ENCODE assay signal across 9 cellular contexts in genomic region chr16:4517812-4518211, GRCh38. TPM values are rescaled to one million over a fixed set of nuclear protein-coding genes. Genes with fewer than 3 reads are reported as not detected.
DNase-seq lines count a peak whose midpoint lies in the region; ATAC-seq and TF ChIP-seq lines count a peak whose summit lies in the region.
"Had no signal": no experiment of that assay in that cellular context is flagged by ENCODE, and none has a peak within 500 bp of the region (broad histone marks: within the 10 kb centered on the region; RNA-seq: fewer than 3 reads in every experiment).

No MANE protein-coding gene starts in this region.

- H3K4me3 ChIP-seq in MG63 (no peak overlapping the region), adrenal gland (no peak overlapping the region)
- H3K4me3 ChIP-seq: SJSA1 had no signal

- TF ChIP-seq POLR2A in adrenal gland (IDR thresholded peaks at IDR 0.05): no peak

- no peaks in the 10 kb centered on the region; the same call in 1 of the 2 replicates for H3K36me3 ChIP-seq in MG63
- peaks cover 0 to 7% of the 10 kb centered on the region in 2 donors for H3K36me3 ChIP-seq in adrenal gland (replicated peaks in 1 of 2)

- no peaks in the 10 kb centered on the region for H3K27me3 ChIP-seq in MG63
- H3K27me3 ChIP-seq in adrenal gland: no peaks in the 10 kb centered on the region
- no peaks in the 10 kb centered on the region for H3K27me3 ChIP-seq in layer of hippocampus (ENCODE audit: control insufficient read depth, insufficient read depth, low read length)
- H3K27me3 ChIP-seq: SJSA1 had no signal

- H3K4me1 ChIP-seq in adrenal gland (replicated peaks in 1 of 2): peaks cover 20 to 47% of the 10 kb centered on the region in 2 donors

- ATAC-seq in GM18861 (IDR thresholded peaks at IDR 0.05; ENCODE audit: unreplicated experiment) (no peak), GM21529 (IDR thresholded peaks at IDR 0.05; ENCODE audit: unreplicated experiment) (no peak)

- intact Hi-C loops in adrenal gland (cut with DNase I): no loop called here

- DNase-seq in ELR (ENCODE audit: low read depth) (peak; percentile 51), MG63 (peak; percentile 37), adrenal gland (no peak), 8988T (no peak)
- no peak for DNase-seq in stimulated activated naive CD4-positive, alpha-beta T cell (lab: John Stamatoyannopoulos, UW)

- no peaks in the 10 kb centered on the region for H3K9me3 ChIP-seq in MG63
- no peaks in the 10 kb centered on the region for H3K9me3 ChIP-seq in adrenal gland (replicated peaks in 1 of 3)
- H3K9me3 ChIP-seq: SJSA1 had no signal

- WGBS in adrenal gland, 4 donors: 51 to 60% (median 54%) methylated on average over 3 to 6 of the region's 6 CpGs

- TF ChIP-seq CTCF in adrenal gland (IDR thresholded peaks at IDR 0.05): peak; percentile 14 to 53 (median 48)

- H3K27ac ChIP-seq in adrenal gland (no peak overlapping the region), layer of hippocampus (ENCODE audit: low read depth, low read length) (peak overlapping the region; percentile 19)
- H3K27ac ChIP-seq: SJSA1 had no signal

RNA-seq across cellular contexts. Expression of gene CDIP1, which starts 20.8 kb away (rescaled TPM):
- total RNA-seq in MG63 (2014; rRNA removed; shearing (Covaris generic); ENCODE audit: low replicate concordance): 4.0 and 8.8 TPM in 2 replicates
- 10 to 100 TPM; 26.0 to 68.0 (median 45.6) TPM for total RNA-seq in adrenal gland
- 10 to 100 TPM; 23.6 to 41.6 (median 24.5) TPM for polyA plus RNA-seq in adrenal gland

RNA-seq across cellular contexts. Expression of gene C16orf96, which starts 38.3 kb away (rescaled TPM):
- not detected in 2 replicates for total RNA-seq in MG63 (2014; rRNA removed; shearing (Covaris generic); ENCODE audit: low replicate concordance)
- total RNA-seq in adrenal gland: under 1 TPM; 0.14 to 0.61 (median 0.29) TPM
- under 1 TPM in 2 of 3 donors, not detected in 1; 0.07 to 0.16 TPM for polyA plus RNA-seq in adrenal gland
- total RNA-seq: SJSA1 had no signal

RNA-seq across cellular contexts. Expression of gene HMOX2, which starts 41.6 kb away (rescaled TPM):
- 62.7 and 107 TPM in 2 replicates for total RNA-seq in MG63 (2014; rRNA removed; shearing (Covaris generic); ENCODE audit: low replicate concordance)
- total RNA-seq in adrenal gland: 100 to 1,000 TPM in 1 of 8 donors, 10 to 100 TPM in 7; 46.0 to 113 (median 65.6) TPM
- 100 to 1,000 TPM in 1 of 3 donors, 10 to 100 TPM in 2; 36.1 to 114 (median 39.0) TPM for polyA plus RNA-seq in adrenal gland

RNA-seq across cellular contexts. Expression of gene NMRAL1, which starts 43.4 kb away (rescaled TPM):
- total RNA-seq in MG63 (2014; rRNA removed; shearing (Covaris generic); ENCODE audit: low replicate concordance): 19.6 and 47.3 TPM in 2 replicates
- total RNA-seq in adrenal gland: 100 to 1,000 TPM in 1 of 8 donors, 10 to 100 TPM in 7; 51.3 to 104 (median 69.9) TPM
- 100 to 1,000 TPM in 2 of 3 donors, 10 to 100 TPM in 1; 35.0 to 139 (median 126) TPM for polyA plus RNA-seq in adrenal gland

Comparison
In these comparisons a context has a peak if more than half of its experiments do, and no peak if none do; other contexts are left out.
1. DNase-seq: peak in ELR (single experiment) and MG63 (single experiment); none in adrenal gland (0 of 7), 8988T (single experiment) and stimulated activated naive CD4-positive, alpha-beta T cell (0 of 6).